In genomic region chr9:37908698-37909186, GRCh38 we compare ENCODE assay signal across 1 cellular context.
TF ChIP-seq lines count a peak whose summit lies in the region.

No MANE protein-coding gene starts in this region.

TF ChIP-seq in HepG2, 621 proteins besides CTCF, POLR2A, EP300 and RAD21 (continues in another document):
- TF ChIP-seq ZNF281 (CRISPR knock-in tag; IDR thresholded peaks at IDR 0.05; ENCODE audit: borderline replicate concordance), result peak; percentile 16; the same call in 1 of the 2 replicates
- TF ChIP-seq BRF2 (CRISPR knock-in tag; IDR thresholded peaks at IDR 0.05), result no peak
- no peak for TF ChIP-seq MNT (IDR thresholded peaks at IDR 0.05)
- peak; percentile 94 for TF ChIP-seq HMG20A (CRISPR knock-in tag; IDR thresholded peaks at IDR 0.05; ENCODE audit: borderline replicate concordance)
- 0 out of 2 replicates have a peak, but pooled peaks have one; percentile 54 for TF ChIP-seq ZNF280D (CRISPR knock-in tag; IDR thresholded peaks at IDR 0.05)
- TF ChIP-seq ZSCAN9 (CRISPR knock-in tag; IDR thresholded peaks at IDR 0.05; ENCODE audit: borderline replicate concordance), result 0 out of 2 replicates have a peak, but pooled peaks have one; percentile 51
- TF ChIP-seq MYPOP (CRISPR knock-in tag; IDR thresholded peaks at IDR 0.05), result peak; percentile 71; the same call in 1 of the 2 replicates
- no peak for TF ChIP-seq ZNF652 (CRISPR knock-in tag; IDR thresholded peaks at IDR 0.05; ENCODE audit: borderline replicate concordance, low read depth)
- no peak for TF ChIP-seq HES4 (CRISPR knock-in tag; IDR thresholded peaks at IDR 0.05; ENCODE audit: borderline replicate concordance)
- TF ChIP-seq ZNF619 (CRISPR knock-in tag; IDR thresholded peaks at IDR 0.05), result no peak
- 0 out of 2 replicates have a peak, but pooled peaks have one; percentile 34 for TF ChIP-seq HIC2 (CRISPR knock-in tag; IDR thresholded peaks at IDR 0.05; ENCODE audit: low read depth)
- TF ChIP-seq ZNF282 (IDR thresholded peaks at IDR 0.05; ENCODE audit: partially characterized antibody), result no peak
- TF ChIP-seq FOXJ3 (CRISPR knock-in tag; IDR thresholded peaks at IDR 0.05; ENCODE audit: borderline replicate concordance), result peak; percentile 64
- TF ChIP-seq MLX (CRISPR knock-in tag; IDR thresholded peaks at IDR 0.05), result 0 out of 2 replicates have a peak, but pooled peaks have one; percentile 36
- no peak for TF ChIP-seq NR3C1 (CRISPR knock-in tag; IDR thresholded peaks at IDR 0.05)
- peak; percentile 96 for TF ChIP-seq CEBPG (CRISPR knock-in tag; IDR thresholded peaks at IDR 0.05)
- peak; percentile 34; the same call in 1 of the 2 replicates for TF ChIP-seq SMARCE1 (IDR thresholded peaks at IDR 0.05; ENCODE audit: borderline replicate concordance)
- no peak for TF ChIP-seq ZNF704 (CRISPR knock-in tag; IDR thresholded peaks at IDR 0.05; ENCODE audit: borderline replicate concordance)
- TF ChIP-seq THAP11 (CRISPR knock-in tag; IDR thresholded peaks at IDR 0.05), result peak; percentile 64
- TF ChIP-seq MXI1 (IDR thresholded peaks at IDR 0.05; ENCODE audit: borderline replicate concordance, low read depth, low read length), result 0 out of 3 replicates have a peak, but pooled peaks have one; percentile 21
- TF ChIP-seq HHEX (CRISPR knock-in tag; IDR thresholded peaks at IDR 0.05), result peak; percentile 43; the same call in 1 of the 2 replicates
- TF ChIP-seq KDM2A (CRISPR knock-in tag; IDR thresholded peaks at IDR 0.05; ENCODE audit: borderline replicate concordance, low read depth), result no peak; the same call in 1 of the 2 replicates
- peak; percentile 69; the same call in 1 of the 2 replicates for TF ChIP-seq ZBTB34 (CRISPR knock-in tag; IDR thresholded peaks at IDR 0.05)
- TF ChIP-seq ZMYM2 (CRISPR knock-in tag; IDR thresholded peaks at IDR 0.05), result no peak
- TF ChIP-seq ZNF331 (CRISPR knock-in tag; IDR thresholded peaks at IDR 0.05), result no peak
- TF ChIP-seq SNAPC4 (CRISPR knock-in tag; IDR thresholded peaks at IDR 0.05), result no peak
- no peak for TF ChIP-seq SOX6 (IDR thresholded peaks at IDR 0.05)
- peak; percentile 90 for TF ChIP-seq SOX6 (CRISPR knock-in tag; IDR thresholded peaks at IDR 0.05)
- TF ChIP-seq ZNF83 (CRISPR knock-in tag; IDR thresholded peaks at IDR 0.05; ENCODE audit: borderline replicate concordance), result no peak
- TF ChIP-seq ZNF776 (CRISPR knock-in tag; IDR thresholded peaks at IDR 0.05), result no peak
- no peak for TF ChIP-seq ZNF160 (CRISPR knock-in tag; IDR thresholded peaks at IDR 0.05)
- no peak for TF ChIP-seq ZNF253 (CRISPR knock-in tag; IDR thresholded peaks at IDR 0.05; ENCODE audit: borderline replicate concordance)
- peak; percentile 45; the same call in 1 of the 2 replicates for TF ChIP-seq PPARG (CRISPR knock-in tag; conservative IDR thresholded peaks at IDR 0.05)
- TF ChIP-seq FOXK2 (IDR thresholded peaks at IDR 0.05), result no peak
- 0 out of 2 replicates have a peak, but pooled peaks have one; percentile 29 for TF ChIP-seq ZNF264 (CRISPR knock-in tag; IDR thresholded peaks at IDR 0.05)
- TF ChIP-seq ESRRA (CRISPR knock-in tag; IDR thresholded peaks at IDR 0.05; ENCODE audit: low read depth), result peak; percentile 54; the same call in 1 of the 2 replicates
- TF ChIP-seq AHR (CRISPR knock-in tag; IDR thresholded peaks at IDR 0.05), result no peak
- no peak for TF ChIP-seq KAT7 (CRISPR knock-in tag; IDR thresholded peaks at IDR 0.05; ENCODE audit: borderline replicate concordance)
- TF ChIP-seq MED1 (CRISPR knock-in tag; IDR thresholded peaks at IDR 0.05), result peak; percentile 74
